In the genomic region with DNA sequence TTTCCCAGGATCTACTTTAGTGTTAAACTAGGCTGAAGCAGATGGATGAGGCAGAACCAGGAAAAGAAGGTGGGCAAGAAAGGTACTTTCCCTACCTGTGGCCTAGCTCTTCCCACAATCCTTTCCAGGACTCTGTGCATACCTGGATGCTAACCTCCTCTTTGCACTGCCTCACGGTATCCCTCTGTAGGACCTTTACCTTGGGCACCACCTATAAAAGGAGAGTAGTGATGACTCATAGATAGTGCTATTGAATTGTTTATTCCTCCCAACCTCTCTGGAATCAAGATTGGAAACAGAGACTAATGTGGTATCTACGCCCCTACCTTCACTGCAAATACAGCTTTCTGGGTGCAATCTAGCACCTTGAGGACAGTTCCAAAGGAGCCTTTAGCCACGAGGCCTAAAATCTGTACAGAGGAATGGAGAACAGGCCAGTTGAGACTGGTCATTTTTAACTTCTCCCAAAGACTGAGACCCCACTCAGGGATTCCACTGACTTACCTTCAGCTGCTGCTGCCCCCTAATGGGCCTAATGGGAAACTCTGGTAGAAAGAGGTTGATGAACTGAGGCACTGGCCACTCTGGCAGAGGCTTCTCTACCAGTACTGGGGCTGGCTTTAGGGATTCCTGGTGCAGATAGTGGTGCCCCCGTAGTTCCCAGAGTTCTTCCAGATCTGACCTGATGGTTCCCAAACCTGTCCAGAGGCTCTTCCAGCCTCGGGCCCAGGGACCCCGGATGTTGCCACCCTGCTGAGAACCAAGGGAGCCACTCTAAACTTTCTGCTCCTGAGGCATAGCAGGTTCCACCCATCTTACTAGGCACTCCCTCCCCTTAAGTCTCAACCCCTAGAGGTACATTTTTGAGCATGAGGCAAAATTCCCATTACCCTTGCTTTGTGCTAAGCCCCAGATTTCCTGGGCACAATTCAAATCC, we compare ENCODE assay signal across 8 cellular contexts. TPM values are rescaled to one million over a fixed set of nuclear protein-coding genes. Genes with fewer than 3 reads are reported as not detected.
DNase-seq lines count a peak whose midpoint lies in the region; ATAC-seq and TF ChIP-seq lines count a peak whose summit lies in the region.

No MANE protein-coding gene starts in this region.

- H3K27ac ChIP-seq in Peyer's patch: peak overlapping the region in 2 of 4 donors; percentile 9 to 36

- peak; percentile 42 for DNase-seq in stimulated activated CD4-positive, alpha-beta T cell treated with anti-CD3 and anti-CD28 coated beads, Interleukin-15, amount 100 ng/mL, for 24 hours
- DNase-seq in stimulated activated CD4-positive, alpha-beta T cell treated with anti-CD3 and anti-CD28 coated beads, Interleukin-1b, Interleukin-23, amount 100 ng/mL, for 48 hours: no peak
- DNase-seq in Peyer's patch (peak in 2 of 3 donors; percentile 40 to 70), astrocyte of the spinal cord (ENCODE audit: low read depth, low spot score) (peak; percentile 38), iPS-NIHi11 (ENCODE audit: low spot score) (peak; percentile 75)
- peak; percentile 20 for DNase-seq in stimulated activated CD4-positive, alpha-beta T cell treated with anti-CD3 and anti-CD28 coated beads, Interleukin-4, amount 100 ng/mL, for 1 hour

- no peak for TF ChIP-seq POLR2A in Peyer's patch (IDR thresholded peaks at IDR 0.05)

- H3K4me3 ChIP-seq in Peyer's patch (no peak overlapping the region), astrocyte of the spinal cord (ENCODE audit: low read depth, low read length) (no peak overlapping the region)

- H3K9me3 ChIP-seq in Peyer's patch: no peaks in the 10 kb centered on the region

- ATAC-seq in HG03045 (IDR thresholded peaks at IDR 0.05; ENCODE audit: unreplicated experiment): no peak
- ATAC-seq in GM18873 (IDR thresholded peaks at IDR 0.05; ENCODE audit: low FRiP score, unreplicated experiment): no peak

- no peaks in the 10 kb centered on the region for H3K4me1 ChIP-seq in Peyer's patch

- no peaks in the 10 kb centered on the region for H3K27me3 ChIP-seq in Peyer's patch

- peak; percentile 9 to 69 (median 62) for TF ChIP-seq CTCF in Peyer's patch (IDR thresholded peaks at IDR 0.05)
- peak; percentile 86 for TF ChIP-seq CTCF in astrocyte of the spinal cord (IDR thresholded peaks at IDR 0.05; ENCODE audit: low read depth, low read length)

- in situ Hi-C loops in astrocyte of the spinal cord (cut with HindIII; ENCODE audit: low sequenced_read_pairs): no loop called here

- H3K36me3 ChIP-seq in Peyer's patch: peaks cover 0 to 44% (median 0%) of the 10 kb centered on the region in 3 donors

RNA-seq across cellular contexts. Expression of gene RSKR, which starts 0.8 kb away (rescaled TPM):
- 10 to 100 TPM; 11.6 to 36.8 (median 23.3) TPM for total RNA-seq in Peyer's patch

RNA-seq across cellular contexts. Expression of gene SPAG5, which starts 14.4 kb away (rescaled TPM):
- 10 to 100 TPM; 40.3 to 67.7 (median 49.6) TPM for total RNA-seq in Peyer's patch

RNA-seq across cellular contexts. Expression of gene BLTP2, which starts 31.8 kb away (rescaled TPM):
- 100 to 1,000 TPM; 139 to 175 (median 167) TPM for total RNA-seq in Peyer's patch

RNA-seq across cellular contexts. Expression of gene ALDOC, which starts 36.5 kb away (rescaled TPM):
- total RNA-seq in Peyer's patch: 100 to 1,000 TPM in 2 of 4 donors, 10 to 100 TPM in 2; 14.9 to 192 (median 120) TPM

RNA-seq across cellular contexts. Expression of gene PIGS, which starts 41.9 kb away (rescaled TPM):
- 100 to 1,000 TPM in 2 of 4 donors, 10 to 100 TPM in 2; 47.0 to 188 (median 107) TPM for total RNA-seq in Peyer's patch
